Comparison of ENCODE assay signal across 8 cellular contexts in genomic region chr3:120449701-120450216, GRCh38. TPM values are rescaled to one million over a fixed set of nuclear protein-coding genes. Genes with fewer than 3 reads are reported as not detected.
DNase-seq lines count a peak whose midpoint lies in the region; ATAC-seq and TF ChIP-seq lines count a peak whose summit lies in the region.

No MANE protein-coding gene starts in this region.

- H3K79me2 ChIP-seq in osteoblast (ENCODE audit: insufficient read depth, low read length): peaks cover 60% of the 10 kb centered on the region

- CTCF ChIA-PET in Calu3 (lab: Charles Lee): interaction anchor here (0.9 kb wide), 1 partner anchor 14 kb away, joined by 4 read pairs; no protein-coding TSS in a partner anchor

- peaks cover 43% of the 10 kb centered on the region for H4K20me1 ChIP-seq in osteoblast (ENCODE audit: insufficient read depth, low read length)

- peak overlapping the region; percentile 58 for H3K27ac Mint-ChIP-seq in Calu3 (ENCODE audit: unreplicated experiment)

- H3K27ac ChIP-seq in SJSA1 (peak overlapping the region; percentile 98), osteoblast (ENCODE audit: low read depth, low read length) (peak overlapping the region; percentile 90)

- H3K27me3 Mint-ChIP-seq in Calu3 (ENCODE audit: unreplicated experiment): no peaks in the 10 kb centered on the region

- no peak overlapping the region for H2AFZ ChIP-seq in osteoblast (ENCODE audit: low read length)

- H3K9me3 ChIP-seq in SJSA1 (replicated peaks) (no peaks in the 10 kb centered on the region), osteoblast (ENCODE audit: low read depth, low read length) (no peaks in the 10 kb centered on the region)

- H3K9me3 Mint-ChIP-seq in Calu3 (ENCODE audit: low read depth, unreplicated experiment): no peaks in the 10 kb centered on the region

- DNase-seq in Calu3: no peak
- DNase-seq in SJSA1 (ENCODE audit: low read depth in 1 of 2, low spot score in 2 of 2): peak; percentile 46 to 90
- DNase-seq in fibroblast of mammary gland (ENCODE audit: low read depth): peak; percentile 82
- peak; percentile 89 for DNase-seq in osteoblast (ENCODE audit: insufficient read length, low spot score, missing footprints)
- DNase-seq in NCI-H446 (lab: John Stamatoyannopoulos, UW): no peak
- DNase-seq in OCI-M1 (lab: John Stamatoyannopoulos, UW): no peak
- no peak for DNase-seq in OCI-M2 (lab: John Stamatoyannopoulos, UW; ENCODE audit: unreplicated experiment)

- H3K27me3 ChIP-seq in SJSA1 (replicated peaks) (no peaks in the 10 kb centered on the region), osteoblast (ENCODE audit: insufficient read depth, low read length) (no peaks in the 10 kb centered on the region)

- peaks cover 38% of the 10 kb centered on the region for H3K4me1 ChIP-seq in SJSA1 (replicated peaks)
- H3K4me1 ChIP-seq in osteoblast (ENCODE audit: insufficient read depth, low read length): peaks cover 54% of the 10 kb centered on the region

- ATAC-seq in HG03439 (IDR thresholded peaks at IDR 0.05; ENCODE audit: unreplicated experiment): no peak

- H3K4me3 Mint-ChIP-seq in Calu3 (ENCODE audit: low read depth, unreplicated experiment): peak overlapping the region; percentile 82

- peaks cover 18% of the 10 kb centered on the region for H3K36me3 Mint-ChIP-seq in Calu3 (ENCODE audit: insufficient read depth, unreplicated experiment)

- peak overlapping the region; percentile 93 for H3K4me3 ChIP-seq in SJSA1
- H3K4me3 ChIP-seq in fibroblast of mammary gland (ENCODE audit: control insufficient read depth, low read depth, low read length): peak overlapping the region; percentile 92
- H3K4me3 ChIP-seq in osteoblast (ENCODE audit: insufficient read depth, low read length): peak overlapping the region; percentile 92

- peaks cover 8% of the 10 kb centered on the region for H3K4me1 Mint-ChIP-seq in Calu3 (ENCODE audit: low read depth, unreplicated experiment)

- peak overlapping the region; percentile 93 for H3K4me2 ChIP-seq in osteoblast (ENCODE audit: insufficient read depth, low read length)

- H3K36me3 ChIP-seq in SJSA1: peaks cover 76% of the 10 kb centered on the region
- peaks cover 44% of the 10 kb centered on the region for H3K36me3 ChIP-seq in osteoblast (ENCODE audit: insufficient read depth, low read length)

- intact Hi-C loops in Calu3 (cut with micrococcal nuclease; ENCODE audit: unreplicated experiment): loop anchor here (2.0 kb wide), 1 partner anchor 57 kb away; no protein-coding TSS in a partner anchor

- BruUV-seq in Calu3 (replicated peaks; lab: Mats Ljungman, UMichigan): TSS peak; percentile 59

- TF ChIP-seq CTCF in Calu3 (IDR thresholded peaks at IDR 0.05; ENCODE audit: unreplicated experiment): no peak
- no peak for TF ChIP-seq CTCF in fibroblast of mammary gland (conservative IDR thresholded peaks at IDR 0.05; ENCODE audit: control insufficient read depth, insufficient read depth, low read depth, low read length)
- no peak for TF ChIP-seq CTCF in osteoblast (IDR thresholded peaks at IDR 0.05; ENCODE audit: extremely low read depth, low read depth, low read length)

RNA-seq across cellular contexts. Expression of gene FSTL1, which starts 1.0 kb away (rescaled TPM):
- total RNA-seq in Calu3 (2022): 10.0 and 18.5 TPM in 2 replicates
- total RNA-seq in SJSA1 (2014; rRNA removed; shearing (Covaris generic)): 1,346 and 1,532 TPM in 2 replicates
- 1,825 and 2,074 TPM in 2 replicates for total RNA-seq in osteoblast

Comparison
In these comparisons a context has a peak if more than half of its experiments do, and no peak if none do; other contexts are left out.
1. DNase-seq: peak in SJSA1 (2 of 2), fibroblast of mammary gland (single experiment) and osteoblast (single experiment); none in Calu3 (single experiment), NCI-H446 (0 of 2), OCI-M1 (single experiment) and OCI-M2 (single experiment).
2. RNA of gene FSTL1, which starts 1.0 kb away (total RNA-seq): 1,825 to 2,074 TPM in osteoblast and 1,346 to 1,532 TPM in SJSA1; 10.0 to 18.5 TPM in Calu3; every median in the first group is over 10 times any median in the second.
3. Peak in every context shown above with its lines, with median percentiles within 50 percentile points of each other: H3K4me3 ChIP-seq.